In genomic region chr16:28212532-28212873, GRCh38 we compare ENCODE assay signal across 8 cellular contexts. TPM values are rescaled to one million over a fixed set of nuclear protein-coding genes. Genes with fewer than 3 reads are reported as not detected.
DNase-seq lines count a peak whose midpoint lies in the region; ATAC-seq and TF ChIP-seq lines count a peak whose summit lies in the region.

No MANE protein-coding gene starts in this region.

- no peak for TF ChIP-seq POLR2A in prostate gland (IDR thresholded peaks at IDR 0.05)

- DNase-seq in GM06990 (ENCODE audit: extremely low read depth, insufficient read length) (no peak), OCI-M1 (lab: John Stamatoyannopoulos, UW) (peak; percentile 42), epithelial cell of esophagus (ENCODE audit: low read depth) (peak; percentile 43), prostate gland (ENCODE audit: low spot score) (no peak), COLO668 (lab: John Stamatoyannopoulos, UW; ENCODE audit: unreplicated experiment) (no peak)

- 92% methylated on average over 4 of the region's 4 CpGs for WGBS in prostate gland

- TF ChIP-seq CTCF in GM06990 (IDR thresholded peaks at IDR 0.05; ENCODE audit: insufficient read depth, low read length, poor library complexity, severe bottlenecking) (no peak), epithelial cell of esophagus (IDR thresholded peaks at IDR 0.05; ENCODE audit: insufficient read depth, low read depth, low read length, missing control alignments) (no peak), prostate gland (IDR thresholded peaks at IDR 0.05) (no peak)

- ATAC-seq in HG03520 (IDR thresholded peaks at IDR 0.05; ENCODE audit: unreplicated experiment) (no peak), GM19455 (IDR thresholded peaks at IDR 0.05; ENCODE audit: unreplicated experiment) (no peak), HG02973 (IDR thresholded peaks at IDR 0.05; ENCODE audit: unreplicated experiment) (no peak)

- H3K27ac ChIP-seq in prostate gland: no peak overlapping the region

- H3K36me3 ChIP-seq in GM06990 (ENCODE audit: control insufficient read depth, insufficient read depth, low read length): peaks cover 7% of the 10 kb centered on the region
- H3K36me3 ChIP-seq in prostate gland: no peaks in the 10 kb centered on the region

- intact Hi-C loops in prostate gland (cut with DNase I): no loop called here

- H3K9me3 ChIP-seq in prostate gland: no peaks in the 10 kb centered on the region

- H3K4me3 ChIP-seq in GM06990 (replicated peaks; ENCODE audit: low read depth, low read length) (peak overlapping the region; percentile 71), epithelial cell of esophagus (ENCODE audit: low read length) (peak overlapping the region; percentile 72), prostate gland (peak overlapping the region; percentile 78 to 93)

- H3K4me1 ChIP-seq in prostate gland (replicated peaks): no peaks in the 10 kb centered on the region

- H3K27me3 ChIP-seq in GM06990 (replicated peaks; ENCODE audit: control insufficient read depth, insufficient read depth, low read length): no peaks in the 10 kb centered on the region
- H3K27me3 ChIP-seq in prostate gland (replicated peaks; ENCODE audit: insufficient read depth): no peaks in the 10 kb centered on the region

RNA-seq across cellular contexts. Expression of gene XPO6, which starts 0.7 kb away (rescaled TPM):
- total RNA-seq in prostate gland: 100 to 1,000 TPM in 1 of 2 donors, 10 to 100 TPM in 1; 51.1 to 145 TPM

Comparison
In these comparisons a context has a peak if more than half of its experiments do, and no peak if none do; other contexts are left out.
1. DNase-seq: peak in OCI-M1 (single experiment) and epithelial cell of esophagus (single experiment); none in GM06990 (single experiment), prostate gland (single experiment) and COLO668 (single experiment).
2. Peak in every context shown above with its lines, with median percentiles within 50 percentile points of each other: H3K4me3 ChIP-seq.